In the genomic region with DNA sequence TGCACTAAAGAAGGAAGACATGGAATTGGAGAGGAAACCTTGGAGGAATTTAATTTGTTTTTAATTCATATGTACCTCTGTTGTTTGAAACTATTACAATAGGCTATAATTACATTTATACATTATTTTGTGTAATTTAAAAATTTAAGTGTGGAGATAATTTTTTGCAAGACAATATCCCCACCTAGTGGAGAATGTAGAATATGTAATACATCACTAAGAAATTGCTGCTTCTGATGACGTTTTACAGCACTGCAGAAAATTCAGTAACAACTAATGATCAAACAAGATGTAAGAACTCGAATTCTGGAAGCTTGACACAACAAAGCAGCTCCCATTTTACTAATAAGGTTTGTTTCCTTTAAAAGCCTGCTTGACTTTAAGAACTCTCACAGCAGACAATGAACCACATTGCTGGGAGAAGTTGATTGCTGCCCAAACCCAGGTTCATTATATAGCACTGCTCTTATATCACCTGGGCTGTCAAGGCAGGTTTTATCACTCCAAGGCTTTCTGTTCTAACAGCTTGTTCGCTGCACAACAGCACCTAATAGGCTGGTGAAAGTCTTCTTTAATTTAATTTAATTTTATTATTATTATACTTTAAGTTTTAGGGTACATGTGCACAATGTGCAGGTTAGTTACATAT, we compare ENCODE assay signal across 9 cellular contexts. TPM values are rescaled to one million over a fixed set of nuclear protein-coding genes. Genes with fewer than 3 reads are reported as not detected.
DNase-seq lines count a peak whose midpoint lies in the region; ATAC-seq, FAIRE-seq and TF ChIP-seq lines count a peak whose summit lies in the region.
"Had no signal": no experiment of that assay in that cellular context is flagged by ENCODE, and none has a peak within 500 bp of the region (broad histone marks: within the 10 kb centered on the region; RNA-seq: fewer than 3 reads in every experiment).

No MANE protein-coding gene starts in this region.

- FAIRE-seq in GM12891 (lab: Jason Lieb, UNC): no peak

- no peak overlapping the region for H3K27ac ChIP-seq in right cardiac atrium (ENCODE audit: low read length)

- peaks cover 16% of the 10 kb centered on the region for H3K36me3 Mint-ChIP-seq in activated B cell treated with CpG ODN at 0.5 μM for 24 hours (ENCODE audit: low read depth)

- peaks cover 18% of the 10 kb centered on the region for H3K4me1 Mint-ChIP-seq in activated B cell treated with CpG ODN at 0.5 μM for 24 hours

- H3K27me3 Mint-ChIP-seq in activated B cell treated with CpG ODN at 0.5 μM for 24 hours: no peaks in the 10 kb centered on the region
- H3K27me3 Mint-ChIP-seq: CD8-positive, alpha-beta memory T cell had no signal

- intact Hi-C loops in activated B cell treated with CpG ODN at 0.5 μM for 24 hours (cut with micrococcal nuclease): loop anchor here (1.0 to 5.0 kb wide), 6 partner anchors 58 to 713 kb away; no protein-coding TSS in a partner anchor
- intact Hi-C loops in right cardiac atrium (cut with DNase I): loop anchor here in 3 of 4 donors (5.0 to 10.0 kb wide), 4 partner anchors 55 to 718 kb away; no protein-coding TSS in a partner anchor

- H3K4me1 ChIP-seq in right cardiac atrium (ENCODE audit: control insufficient read depth, insufficient read depth, low read length): no peaks in the 10 kb centered on the region

- CTCF ChIA-PET in activated B cell treated with CpG ODN at 0.5 μM for 24 hours (lab: Charles Lee): interaction anchor here (0.8 to 3.5 kb wide), 8 partner anchors 26 to 713 kb away, joined by 3 to 32 read pairs (median 4); no protein-coding TSS in a partner anchor

- H3K4me3 Mint-ChIP-seq in activated B cell treated with CpG ODN at 0.5 μM for 24 hours: no peak overlapping the region
- H3K4me3 Mint-ChIP-seq: CD8-positive, alpha-beta memory T cell had no signal

- H3K27ac Mint-ChIP-seq in activated B cell treated with CpG ODN at 0.5 μM for 24 hours: no peak overlapping the region
- H3K27ac Mint-ChIP-seq: CD8-positive, alpha-beta memory T cell had no signal

- 23% methylated on average over 3 of the region's 3 CpGs for whole genome bisulfite sequencing in right cardiac atrium

- POLR2A ChIA-PET in activated B cell treated with CpG ODN at 0.5 μM for 24 hours (lab: Charles Lee): no interaction called here

- H3K9me3 ChIP-seq in right cardiac atrium (ENCODE audit: control insufficient read depth, low read length): no peaks in the 10 kb centered on the region

- DNase-seq in DMS79 treated with DMSO at 0.1 percent for 48 hours (lab: John Stamatoyannopoulos, UW) (peak; percentile 26), DMS79 (lab: John Stamatoyannopoulos, UW) (no peak), LNCaP clone FGC (ENCODE audit: low read depth) (no peak), activated B cell treated with CpG ODN at 0.5 μM for 24 hours (no peak), right cardiac atrium (no peak), superior temporal gyrus (ENCODE audit: extremely low spot score) (peak; percentile 74), GM12891 (ENCODE audit: insufficient read length, low spot score) (no peak)
- DNase-seq in stimulated activated CD4-positive, alpha-beta T cell treated with anti-CD3 and anti-CD28 coated beads, Interleukin-12 subunit alpha, Interleukin-12 subunit beta, amount 100 ng/mL, for 4 hours: no peak

- no peak for TF ChIP-seq POLR2A in GM12891 (IDR thresholded peaks at IDR 0.05; ENCODE audit: low read depth, low read length)

- ATAC-seq in activated B cell treated with CpG ODN at 0.5 μM for 24 hours (ENCODE audit: low read depth): peak; percentile 40
- peak; percentile 23 to 27 for ATAC-seq in right cardiac atrium

- H3K27me3 ChIP-seq in right cardiac atrium (ENCODE audit: control insufficient read depth, insufficient read depth): no peaks in the 10 kb centered on the region

- TF ChIP-seq CTCF in LNCaP clone FGC (IDR thresholded peaks at IDR 0.05; ENCODE audit: control insufficient read depth, extremely low read depth, insufficient read depth): 0 out of 2 replicates have a peak, but pooled peaks have one; percentile 28
- no peak for TF ChIP-seq CTCF in activated B cell treated with CpG ODN at 0.5 μM for 24 hours (IDR thresholded peaks at IDR 0.05)

- H3K9me3 Mint-ChIP-seq in activated B cell treated with CpG ODN at 0.5 μM for 24 hours: no peaks in the 10 kb centered on the region
- H3K9me3 Mint-ChIP-seq: CD8-positive, alpha-beta memory T cell had no signal

- no peak overlapping the region for H3K4me3 ChIP-seq in LNCaP clone FGC (ENCODE audit: low read depth, low read length)
- no peak overlapping the region for H3K4me3 ChIP-seq in right cardiac atrium (ENCODE audit: low read length)

TF ChIP-seq in GM12891, 5 proteins besides CTCF, POLR2A, EP300 and RAD21:
- TF ChIP-seq PAX5 (IDR thresholded peaks at IDR 0.05; ENCODE audit: insufficient read depth, low read length, severe bottlenecking): no peak
- no peak for TF ChIP-seq POLR2AphosphoS5 (IDR thresholded peaks at IDR 0.05; ENCODE audit: low read depth, low read length)
- TF ChIP-seq POU2F2 (IDR thresholded peaks at IDR 0.05; ENCODE audit: low read depth, low read length): no peak
- no peak for TF ChIP-seq SPI1 (IDR thresholded peaks at IDR 0.05; ENCODE audit: low read depth, low read length)
- no peak for TF ChIP-seq TAF1 (IDR thresholded peaks at IDR 0.05; ENCODE audit: low read depth, low read length)

RNA-seq across cellular contexts. Expression of a gene that starts 53.4 kb away (rescaled TPM):
- total RNA-seq in activated B cell treated with CpG ODN at 0.5 μM for 24 hours (43.2 and 51.4 TPM in 2 replicates), right cardiac atrium (10 to 100 TPM; 19.0 to 20.7 (median 20.2) TPM)
- polyA plus RNA-seq in right cardiac atrium: 10.6 TPM
- 8.4 TPM for polyA plus RNA-seq in GM12891 (2012; ENCODE audit: low read depth, missing spikeins)

Comparison
In these comparisons a context has a peak if more than half of its experiments do, and no peak if none do; other contexts are left out.
1. DNase-seq: peak in DMS79 treated with DMSO at 0.1 percent for 48 hours (single experiment) and superior temporal gyrus (single experiment); none in DMS79 (single experiment), LNCaP clone FGC (single experiment), activated B cell treated with CpG ODN at 0.5 μM for 24 hours (single experiment), right cardiac atrium (0 of 3), GM12891 (single experiment) and stimulated activated CD4-positive, alpha-beta T cell treated with anti-CD3 and anti-CD28 coated beads, Interleukin-12 subunit alpha, Interleukin-12 subunit beta, amount 100 ng/mL, for 4 hours (single experiment).